Comparison of ENCODE assay signal across 22 cellular contexts in the genomic region with DNA sequence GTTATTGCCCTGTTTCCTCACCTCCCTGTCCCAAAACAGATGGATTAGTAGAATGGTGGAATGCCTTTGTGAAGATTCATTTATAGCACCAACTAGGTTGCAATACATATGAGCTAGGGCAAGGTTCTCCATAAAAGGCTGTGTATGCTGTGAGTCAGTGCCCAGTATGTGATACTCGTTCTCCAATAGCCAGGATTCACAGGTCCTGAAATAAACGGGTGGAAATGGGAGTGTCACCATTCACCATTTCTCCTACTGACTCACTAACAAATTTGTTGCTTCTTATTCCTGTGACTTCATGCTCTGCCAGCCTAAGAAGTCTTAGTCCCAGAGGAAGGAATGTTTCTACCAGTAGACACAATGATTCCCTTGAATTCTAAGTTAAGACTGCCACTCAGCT.
"Had no signal": no experiment of that assay in that cellular context is flagged by ENCODE, and none has a peak within 500 bp of the region (broad histone marks: within the 10 kb centered on the region; RNA-seq: fewer than 3 reads in every experiment).

No MANE protein-coding gene starts in this region.

- H3K9me3 ChIP-seq: colonic mucosa, neutrophil, prostate gland, right lobe of liver, tibial artery, upper lobe of left lung, uterus had no signal

- ATAC-seq: heart left ventricle; left lobe of liver; mucosa of descending colon; naive thymus-derived CD8-positive, alpha-beta T cell; right lobe of liver; stimulated activated memory B cell treated with anti-CD40 and anti-IgM and Interleukin-4, amounts not matched to agents 10 μg/mL and 1 μg/mL and 100 μg/mL, for 72 hours had no signal

- H3K27me3 ChIP-seq: colonic mucosa, heart left ventricle, neutrophil, right lobe of liver, spleen, tibial artery, upper lobe of left lung, uterus had no signal

- H3K27ac ChIP-seq: colonic mucosa, heart left ventricle, neutrophil, prostate gland, right lobe of liver, spleen, tibial artery, upper lobe of left lung, uterus had no signal

- H3K4me1 ChIP-seq: colonic mucosa, heart left ventricle, prostate gland, right lobe of liver, spleen, tibial artery, upper lobe of left lung, uterus had no signal

- H3K4me3 ChIP-seq: colonic mucosa, heart left ventricle, mucosa of descending colon, prostate gland, right lobe of liver, spleen, tibial artery, upper lobe of left lung, uterus had no signal

- DNase-seq: colonic mucosa; dermis blood vessel endothelial cell; erythroblast; foreskin melanocyte; heart left ventricle; hippocampal formation; mammary epithelial cell; mucosa of descending colon; naive thymus-derived CD8-positive, alpha-beta T cell; retina; right lobe of liver; spleen; stimulated activated CD4-positive, alpha-beta T cell treated with anti-CD3 and anti-CD28 coated beads, Interleukin-15, amount 100 ng/mL, for 24 hours; stimulated activated CD4-positive, alpha-beta T cell treated with anti-CD3 and anti-CD28 coated beads, Interleukin-1b, Interleukin-23, amount 100 ng/mL, for 48 hours; stimulated activated CD4-positive, alpha-beta T cell treated with anti-CD3 and anti-CD28 coated beads, Interleukin-4, amount 100 ng/mL, for 24 hours; tibial artery; upper lobe of left lung; uterus had no signal

- H3K36me3 ChIP-seq: colonic mucosa, heart left ventricle, neutrophil, prostate gland, right lobe of liver, spleen, tibial artery, upper lobe of left lung, uterus had no signal
